ENCODE assay signal across 15 cellular contexts in the genomic region with DNA sequence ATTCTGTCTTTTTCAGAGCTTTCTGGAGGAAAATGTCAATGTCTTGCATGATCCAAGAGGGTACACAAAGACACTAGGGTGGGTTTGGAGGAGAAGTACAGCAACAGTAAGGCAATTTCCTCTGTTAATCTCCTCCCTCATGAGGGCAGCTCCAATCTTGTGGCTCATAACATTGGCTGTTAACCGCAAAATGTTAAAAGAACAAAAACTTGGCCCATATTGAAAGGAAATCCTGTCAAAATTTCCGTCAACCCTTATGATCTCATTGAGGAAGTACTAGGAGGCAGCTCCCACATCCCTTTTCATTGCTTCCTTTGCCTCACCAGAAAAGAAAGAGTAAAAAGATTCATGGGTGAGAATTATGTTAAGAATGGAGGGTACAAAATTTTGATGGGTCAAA. TPM values are rescaled to one million over a fixed set of nuclear protein-coding genes. Genes with fewer than 3 reads are reported as not detected.
A peak's percentile ranks its signal among the peaks of the same experiment; 100 is the strongest.
DNase-seq lines count a peak whose midpoint lies in the region; ATAC-seq and TF ChIP-seq lines count a peak whose summit lies in the region.
"Had no signal": no experiment of that assay in that cellular context is flagged by ENCODE, and none has a peak within 500 bp of the region (broad histone marks: within the 10 kb centered on the region; RNA-seq: fewer than 3 reads in every experiment).

No MANE protein-coding gene starts in this region.

- TF ChIP-seq RAD21 in HCT116 (IDR thresholded peaks at IDR 0.05; ENCODE audit: low read depth), result no peak

- H3K79me2 ChIP-seq in HCT116 (ENCODE audit: insufficient read depth, low read length), result no peaks in the 10 kb centered on the region
- H3K79me2 ChIP-seq in parathyroid adenoma, result no peaks in the 10 kb centered on the region

- H3K4me1 ChIP-seq in HCT116 (ENCODE audit: control insufficient read depth in 1 of 2, insufficient read depth in 2 of 2, low read length in 2 of 2), result peaks cover 0 to 4% of the 10 kb centered on the region in 2 experiments; a peak in 1 of 4 replicates
- peaks cover 4 to 11% (median 6%) of the 10 kb centered on the region in 4 donors for H3K4me1 ChIP-seq in esophagus muscularis mucosa
- no peaks in the 10 kb centered on the region for H3K4me1 ChIP-seq in parathyroid adenoma
- H3K4me1 ChIP-seq in sigmoid colon, result peaks cover 0 to 13% (median 2%) of the 10 kb centered on the region in 4 donors

- TF ChIP-seq POLR2A in HCT116 (IDR thresholded peaks at IDR 0.05; ENCODE audit: borderline replicate concordance, extremely low read depth, insufficient read depth, insufficient read length), result no peak
- no peak for TF ChIP-seq POLR2A in esophagus muscularis mucosa (IDR thresholded peaks at IDR 0.05; ENCODE audit: low read depth)
- no peak for TF ChIP-seq POLR2A in sigmoid colon (IDR thresholded peaks at IDR 0.05)

- no TSS peak for BruUV-seq in HCT116 (replicated peaks; lab: Mats Ljungman, UMichigan)

- H3K4me2 ChIP-seq in HCT116 (ENCODE audit: low read length) (no peak overlapping the region), parathyroid adenoma (ENCODE audit: low read length) (no peak overlapping the region)

- H2AFZ ChIP-seq in HCT116 (ENCODE audit: low read depth, low read length, poor library complexity, severe bottlenecking) (peak overlapping the region; percentile 13), parathyroid adenoma (no peak overlapping the region)

- TF ChIP-seq EP300 in esophagus muscularis mucosa (IDR thresholded peaks at IDR 0.05) (no peak), sigmoid colon (IDR thresholded peaks at IDR 0.05) (no peak)

- no peak for TF ChIP-seq CTCF in HCT116 (IDR thresholded peaks at IDR 0.05 in 2 of 3, conservative IDR thresholded peaks at IDR 0.05 in 1 of 3; ENCODE audit: borderline replicate concordance in 1 of 3, insufficient read depth in 1 of 3, low read depth in 2 of 3, low read length in 2 of 3)
- TF ChIP-seq CTCF in esophagus muscularis mucosa (IDR thresholded peaks at IDR 0.05), result no peak
- no peak for TF ChIP-seq CTCF in parathyroid adenoma (IDR thresholded peaks at IDR 0.05)
- no peak for TF ChIP-seq CTCF in sigmoid colon (IDR thresholded peaks at IDR 0.05)

- ATAC-seq in HCT116, result no peak
- ATAC-seq: stimulated activated effector memory CD8-positive, alpha-beta T cell treated with anti-CD3 and anti-CD28 coated beads, Interleukin-12 subunit alpha, Interleukin-12 subunit beta, amount 100 ng/mL, for 72 hours had no signal

- H3K9me3 ChIP-seq in HCT116 (ENCODE audit: control insufficient read depth in 1 of 2, insufficient read depth in 1 of 2, low read depth in 1 of 2, low read length in 2 of 2), result no peaks in the 10 kb centered on the region
- no peaks in the 10 kb centered on the region for H3K9me3 ChIP-seq in esophagus muscularis mucosa
- H3K9me3 ChIP-seq in parathyroid adenoma (ENCODE audit: control insufficient read depth, low read length), result no peaks in the 10 kb centered on the region
- peaks cover 0 to under 1% (median 0%) of the 10 kb centered on the region in 4 donors for H3K9me3 ChIP-seq in sigmoid colon
- H3K9me3 ChIP-seq: MG63 had no signal

- H3K9ac ChIP-seq in HCT116 (ENCODE audit: low read length) (no peak overlapping the region), parathyroid adenoma (no peak overlapping the region)

- POLR2A ChIA-PET in HCT116 (lab: Charles Lee), result interaction anchor here (1.8 kb wide), 1 partner anchor 16 kb away, joined by 6 read pairs; no protein-coding TSS in a partner anchor

- H3K27ac ChIP-seq in HCT116 (ENCODE audit: low read depth, low read length) (no peak overlapping the region), esophagus muscularis mucosa (replicated peaks in 1 of 4) (peak overlapping the region in 3 of 4 donors; percentile 51 to 59 (median 59)), parathyroid adenoma (peak overlapping the region; percentile 53), sigmoid colon (peak overlapping the region in 2 of 4 donors; percentile 16 to 41)

- DNase-seq in HCT116 (ENCODE audit: low read depth, low spot score) (no peak), SIG-M5 (lab: John Stamatoyannopoulos, UW) (peak; percentile 15), esophagus muscularis mucosa (ENCODE audit: extremely low spot score) (no peak), DMS 273 (lab: John Stamatoyannopoulos, UW; ENCODE audit: unreplicated experiment) (no peak), ecto neural progenitor cell (ENCODE audit: low spot score) (no peak), GM19238 (ENCODE audit: insufficient read length, low spot score) (no peak), sigmoid colon (no peak)
- DNase-seq: activated B cell treated with CpG ODN at 0.5 μM for 24 hours; activated T-cell treated with anti-CD3 and anti-CD28 coated beads, Interleukin-2, amount 50 U/mL, for 48 hours; MG63; NCI-H510A; SHP77 treated with DMSO at 0.1 percent for 48 hours had no signal

- CTCF ChIA-PET in HCT116 (lab: Charles Lee), result interaction anchor here (2.2 kb wide), 2 partner anchors 15 to 35 kb away, joined by 13 to 15 read pairs; no protein-coding TSS in a partner anchor

- no peaks in the 10 kb centered on the region for H3K9me2 ChIP-seq in HCT116 (ENCODE audit: insufficient read depth)

- no peak overlapping the region for H3K4me3 ChIP-seq in HCT116 (replicated peaks in 1 of 2; ENCODE audit: low read depth in 1 of 2, low read length in 2 of 2)
- no peak overlapping the region for H3K4me3 ChIP-seq in esophagus muscularis mucosa
- H3K4me3 ChIP-seq in parathyroid adenoma (ENCODE audit: low read depth, low read length), result no peak overlapping the region
- no peak overlapping the region for H3K4me3 ChIP-seq in sigmoid colon
- H3K4me3 ChIP-seq: MG63 had no signal

- RAD21 ChIA-PET in HCT116 (lab: Charles Lee; ENCODE audit: low non-redundant PET in 1 of 2, low total read pairs in 2 of 2, uncharacterized antibody in 2 of 2, unreplicated experiment in 2 of 2), result no interaction called here

- H3K27me3 ChIP-seq in HCT116 (ENCODE audit: insufficient read depth, low read length) (peaks cover 3% of the 10 kb centered on the region; the same call in 1 of the 2 replicates), esophagus muscularis mucosa (no peaks in the 10 kb centered on the region), parathyroid adenoma (ENCODE audit: control insufficient read depth, insufficient read depth, low read length) (no peaks in the 10 kb centered on the region), sigmoid colon (no peaks in the 10 kb centered on the region)

- intact Hi-C loops in HCT116 (cut with micrococcal nuclease), result no loop called here
- intact Hi-C loops in esophagus muscularis mucosa (cut with DNase I), result no loop called here
- intact Hi-C loops in sigmoid colon (cut with DNase I), result no loop called here

- WGBS in esophagus muscularis mucosa, result 52% methylated on average over 2 of the region's 2 CpGs
- WGBS in sigmoid colon, 2 donors, result 26 to 30% methylated on average over 2 of the region's 2 CpGs

- no peaks in the 10 kb centered on the region for H4K20me1 ChIP-seq in HCT116 (ENCODE audit: insufficient read depth)

- H3K36me3 ChIP-seq in HCT116 (ENCODE audit: control insufficient read depth in 1 of 2, insufficient read depth in 2 of 2, low read length in 2 of 2) (no peaks in the 10 kb centered on the region), esophagus muscularis mucosa (no peaks in the 10 kb centered on the region), parathyroid adenoma (ENCODE audit: control insufficient read depth, insufficient read depth, low read length) (no peaks in the 10 kb centered on the region), sigmoid colon (no peaks in the 10 kb centered on the region)
- H3K36me3 ChIP-seq: MG63 had no signal

TF ChIP-seq in HCT116, 20 proteins besides CTCF, POLR2A, EP300 and RAD21 (continues in another document):
- no peak for TF ChIP-seq ZNF274 (IDR thresholded peaks at IDR 0.05; ENCODE audit: low read depth, low read length)
- TF ChIP-seq ELF1 (IDR thresholded peaks at IDR 0.05; ENCODE audit: borderline replicate concordance, low read depth), result no peak
- TF ChIP-seq, protein P1, sequence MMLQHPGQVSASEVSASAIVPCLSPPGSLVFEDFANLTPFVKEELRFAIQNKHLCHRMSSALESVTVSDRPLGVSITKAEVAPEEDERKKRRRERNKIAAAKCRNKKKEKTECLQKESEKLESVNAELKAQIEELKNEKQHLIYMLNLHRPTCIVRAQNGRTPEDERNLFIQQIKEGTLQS (IDR thresholded peaks at IDR 0.05), result no peak
- no peak for TF ChIP-seq JUND (IDR thresholded peaks at IDR 0.05)
- no peak for TF ChIP-seq EZH2phosphoT487 (IDR thresholded peaks at IDR 0.05; ENCODE audit: borderline replicate concordance)
- TF ChIP-seq, protein P2, sequence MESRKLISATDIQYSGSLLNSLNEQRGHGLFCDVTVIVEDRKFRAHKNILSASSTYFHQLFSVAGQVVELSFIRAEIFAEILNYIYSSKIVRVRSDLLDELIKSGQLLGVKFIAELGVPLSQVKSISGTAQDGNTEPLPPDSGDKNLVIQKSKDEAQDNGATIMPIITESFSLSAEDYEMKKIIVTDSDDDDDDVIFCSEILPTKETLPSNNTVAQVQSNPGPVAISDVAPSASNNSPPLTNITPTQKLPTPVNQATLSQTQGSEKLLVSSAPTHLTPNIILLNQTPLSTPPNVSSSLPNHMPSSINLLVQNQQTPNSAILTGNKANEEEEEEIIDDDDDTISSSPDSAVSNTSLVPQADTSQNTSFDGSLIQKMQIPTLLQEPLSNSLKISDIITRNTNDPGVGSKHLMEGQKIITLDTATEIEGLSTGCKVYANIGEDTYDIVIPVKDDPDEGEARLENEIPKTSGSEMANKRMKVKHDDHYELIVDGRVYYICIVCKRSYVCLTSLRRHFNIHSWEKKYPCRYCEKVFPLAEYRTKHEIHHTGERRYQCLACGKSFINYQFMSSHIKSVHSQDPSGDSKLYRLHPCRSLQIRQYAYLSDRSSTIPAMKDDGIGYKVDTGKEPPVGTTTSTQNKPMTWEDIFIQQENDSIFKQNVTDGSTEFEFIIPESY (IDR thresholded peaks at IDR 0.05; ENCODE audit: extremely low read depth, insufficient replicate concordance, low read length), result no peak
- no peak for TF ChIP-seq SIN3A (IDR thresholded peaks at IDR 0.05; ENCODE audit: low read depth)
- no peak for TF ChIP-seq SP1 (IDR thresholded peaks at IDR 0.05; ENCODE audit: low read depth)
- TF ChIP-seq FOSL1 (IDR thresholded peaks at IDR 0.05; ENCODE audit: low read depth), result no peak
- TF ChIP-seq SRF (IDR thresholded peaks at IDR 0.05; ENCODE audit: low read depth), result no peak
- no peak for TF ChIP-seq CEBPB (IDR thresholded peaks at IDR 0.05; ENCODE audit: low read depth)

RNA-seq across cellular contexts. Expression of gene OXGR1, which starts 11.6 kb away (rescaled TPM):
- total RNA-seq in HCT116 (2021; ENCODE audit: unreplicated experiment) (not detected), esophagus muscularis mucosa (1 to 10 TPM in 2 of 4 donors, under 1 TPM in 2; 0.17 to 5.5 (median 1.2) TPM), sigmoid colon (1 to 10 TPM in 1 of 4 donors, under 1 TPM in 2, not detected in 1; under 0.01 to 2.2 (median 0.16) TPM)
- 0.08 TPM in 1 of 2 replicates, not detected in the other for polyA plus RNA-seq in HCT116 (2012)
- polyA plus RNA-seq in sigmoid colon, result 1 to 10 TPM in 1 of 3 donors, not detected in 2; 1.8 TPM
- total RNA-seq: activated B cell treated with CpG ODN at 0.5 μM for 24 hours had no signal
- polyA plus RNA-seq: BJ had no signal
